8 cellular contexts compared by ENCODE assay signal in genomic region chr6:151493495-151494234, GRCh38. TPM values are rescaled to one million over a fixed set of nuclear protein-coding genes. Genes with fewer than 3 reads are reported as not detected.
DNase-seq lines count a peak whose midpoint lies in the region; ATAC-seq and TF ChIP-seq lines count a peak whose summit lies in the region.

TSS of gene CCDC170 (plus strand) at chr6:151494017. CDS start at chr6:151494129, 112 bp downstream.

- no peak for ATAC-seq in gastrocnemius medialis
- no peak for ATAC-seq in HG02981 (IDR thresholded peaks at IDR 0.05; ENCODE audit: unreplicated experiment)

- TF ChIP-seq CTCF in brain microvascular endothelial cell (IDR thresholded peaks at IDR 0.05; ENCODE audit: low read depth, low read length, missing control alignments) (no peak), gastrocnemius medialis (IDR thresholded peaks at IDR 0.05 in 4 of 5, conservative IDR thresholded peaks at IDR 0.05 in 1 of 5) (no peak)

- no peak for TF ChIP-seq POLR2A in gastrocnemius medialis (IDR thresholded peaks at IDR 0.05)

- DNase-seq in DMS79 treated with DMSO at 0.1 percent for 48 hours (lab: John Stamatoyannopoulos, UW) (peak; percentile 6), DMS79 (lab: John Stamatoyannopoulos, UW) (no peak), MV-4-11 (lab: John Stamatoyannopoulos, UW) (peak; percentile 39), brain microvascular endothelial cell (peak; percentile 22), gastrocnemius medialis (no peak), SHP77 treated with DMSO at 0.1 percent for 48 hours (lab: John Stamatoyannopoulos, UW) (no peak)

- H3K27me3 ChIP-seq in brain microvascular endothelial cell (replicated peaks) (no peaks in the 10 kb centered on the region), iPS-20b (ENCODE audit: insufficient read depth, low read length) (peaks cover 48% of the 10 kb centered on the region), gastrocnemius medialis (peaks cover 9 to 28% (median 10%) of the 10 kb centered on the region in 3 donors)

- intact Hi-C loops in gastrocnemius medialis (cut with DNase I; ENCODE audit: low total_unique reads): no loop called here

- in situ Hi-C loops in brain microvascular endothelial cell (cut with HindIII; ENCODE audit: low pct_ligation_motif_present, low sequenced_read_pairs) (no loop called here), gastrocnemius medialis (cut with MboI; ENCODE audit: low sequenced_read_pairs in 4 of 4) (loop anchor here in 2 of 4 donors (25.0 kb wide), 1 partner anchor 606 kb away; no protein-coding TSS in a partner anchor)

- H3K36me3 ChIP-seq in brain microvascular endothelial cell (replicated peaks) (no peaks in the 10 kb centered on the region), iPS-20b (ENCODE audit: insufficient read depth, low read depth, low read length) (no peaks in the 10 kb centered on the region), gastrocnemius medialis (no peaks in the 10 kb centered on the region)

- peaks cover 6% of the 10 kb centered on the region; the same call in 1 of the 2 replicates for H3K4me1 ChIP-seq in iPS-20b (ENCODE audit: insufficient read depth, low read length)
- no peaks in the 10 kb centered on the region for H3K4me1 ChIP-seq in gastrocnemius medialis

- no peak within 1 kb of the TSS for H3K27ac ChIP-seq in brain microvascular endothelial cell
- no peak within 1 kb of the TSS for H3K27ac ChIP-seq in iPS-20b (ENCODE audit: low read length)
- no peak within 1 kb of the TSS for H3K27ac ChIP-seq in gastrocnemius medialis

- H3K4me3 ChIP-seq in brain microvascular endothelial cell (ENCODE audit: low read depth, low read length) (peak within 1 kb of the TSS; percentile 72), iPS-20b (ENCODE audit: low read length) (peak within 1 kb of the TSS; percentile 83), gastrocnemius medialis (peak within 1 kb of the TSS; percentile 45 to 68 (median 58))

- peak within 1 kb of the TSS; percentile 50; the same call in 1 of the 2 replicates for H3K9ac ChIP-seq in iPS-20b (ENCODE audit: low read depth, low read length)

- H3K9me3 ChIP-seq in iPS-20b (ENCODE audit: insufficient read depth, low read depth, low read length): no peaks in the 10 kb centered on the region
- H3K9me3 ChIP-seq in gastrocnemius medialis: no peaks in the 10 kb centered on the region

RNA-seq across cellular contexts. Expression of gene CCDC170, which starts in this region (rescaled TPM):
- total RNA-seq in gastrocnemius medialis: under 1 TPM in 2 of 4 donors, not detected in 2; 0.04 to 0.05 TPM

Comparison
In these comparisons a context has a peak if more than half of its experiments do, and no peak if none do; other contexts are left out.
1. DNase-seq: peak in DMS79 treated with DMSO at 0.1 percent for 48 hours (single experiment), MV-4-11 (single experiment) and brain microvascular endothelial cell (single experiment); none in DMS79 (single experiment), gastrocnemius medialis (0 of 2) and SHP77 treated with DMSO at 0.1 percent for 48 hours (single experiment).
2. Peak in every context shown above with its lines, with median percentiles within 50 percentile points of each other: H3K4me3 ChIP-seq.